ENCODE assay signal across 8 cellular contexts in genomic region chr12:124754949-124755800, GRCh38.
DNase-seq lines count a peak whose midpoint lies in the region; ATAC-seq and TF ChIP-seq lines count a peak whose summit lies in the region.

No MANE protein-coding gene starts in this region.

- H3K4me1 ChIP-seq in SK-N-SH (ENCODE audit: control insufficient read depth in 1 of 2, insufficient read depth in 2 of 2, low read depth in 1 of 2, low read length in 1 of 2) (peaks cover 0 to 36% of the 10 kb centered on the region in 2 experiments; a peak in 1 of 4 replicates), right lobe of liver (peaks cover 0 to 30% (median 16%) of the 10 kb centered on the region in 4 donors)

- no peak overlapping the region for H3K4me2 ChIP-seq in SK-N-SH

- no peak for TF ChIP-seq RAD21 in SK-N-SH (IDR thresholded peaks at IDR 0.05; ENCODE audit: low read length)

- TF ChIP-seq CTCF in SK-N-SH (IDR thresholded peaks at IDR 0.05) (no peak), right lobe of liver (IDR thresholded peaks at IDR 0.05) (no peak)

- no peaks in the 10 kb centered on the region for H3K9me3 ChIP-seq in SK-N-SH
- H3K9me3 ChIP-seq in right lobe of liver = no peaks in the 10 kb centered on the region

- no peaks in the 10 kb centered on the region for H3K9me3 Mint-ChIP-seq in central memory CD8-positive, alpha-beta T cell

- H3K27ac Mint-ChIP-seq in central memory CD8-positive, alpha-beta T cell (ENCODE audit: low read depth) = peak overlapping the region; percentile 54

- ATAC-seq in SK-N-SH treated with all-trans-retinoic acid at 6 μM for 48 hours = no peak
- ATAC-seq in central memory CD8-positive, alpha-beta T cell (replicated peaks; ENCODE audit: extremely low read depth, poor library complexity, severe bottlenecking) = peak; percentile 84
- peak; percentile 67 to 86 (median 84) for ATAC-seq in right lobe of liver
- no peak for ATAC-seq in HG02763 (IDR thresholded peaks at IDR 0.05; ENCODE audit: unreplicated experiment)
- no peak for ATAC-seq in GM19397 (IDR thresholded peaks at IDR 0.05; ENCODE audit: unreplicated experiment)

- intact Hi-C loops in right lobe of liver (cut with DNase I) = loop anchor here in 1 of 2 donors (10.0 kb wide), 1 partner anchor 380 kb away; no protein-coding TSS in a partner anchor

- H3K36me3 Mint-ChIP-seq in central memory CD8-positive, alpha-beta T cell (ENCODE audit: insufficient read depth) = peaks cover 2% of the 10 kb centered on the region

- no peaks in the 10 kb centered on the region for H4K20me1 ChIP-seq in SK-N-SH (ENCODE audit: insufficient read depth)

- H3K4me3 ChIP-seq in SK-N-SH (ENCODE audit: low read depth in 2 of 2, low read length in 1 of 2) (no peak overlapping the region), right lobe of liver (no peak overlapping the region)

- no peak overlapping the region for H3K9ac ChIP-seq in SK-N-SH

- H3K27ac ChIP-seq in SK-N-SH (ENCODE audit: low read depth in 2 of 2, low read length in 1 of 2) (peak overlapping the region in 1 of 2 experiments; percentile 69; a peak in 2 of 4 replicates), right lobe of liver (peak overlapping the region; percentile 54 to 73 (median 58)), temporal lobe (ENCODE audit: low read depth, low read length) (peak overlapping the region; percentile 94)

- WGBS in SK-N-SH (ENCODE audit: low lambda C conversion rate) = 72% methylated on average over 15 of the region's 20 CpGs
- WGBS in right lobe of liver (ENCODE audit: insufficient coverage, low coverage, low lambda C conversion rate, missing lambda C conversion rate) = 16% methylated on average over 19 of the region's 20 CpGs

- H3K27me3 Mint-ChIP-seq in central memory CD8-positive, alpha-beta T cell = peaks cover 21% of the 10 kb centered on the region

- H2AFZ ChIP-seq in SK-N-SH (ENCODE audit: low read depth) = no peak overlapping the region

- no peaks in the 10 kb centered on the region for H3F3A ChIP-seq in SK-N-SH (replicated peaks; ENCODE audit: insufficient read depth)

- peak overlapping the region; percentile 59 for H3K4me3 Mint-ChIP-seq in central memory CD8-positive, alpha-beta T cell

- no peaks in the 10 kb centered on the region for H3K27me3 ChIP-seq in SK-N-SH (ENCODE audit: insufficient read depth)
- no peaks in the 10 kb centered on the region for H3K27me3 ChIP-seq in right lobe of liver

- TF ChIP-seq POLR2A in right lobe of liver (IDR thresholded peaks at IDR 0.05) = peak; percentile 48

- CTCF ChIA-PET in SK-N-SH (lab: Yijun Ruan, JAX) = interaction anchor here (0.8 to 2.2 kb wide), 4 partner anchors 11 to 409 kb away, joined by 3 to 7 read pairs (median 3); no protein-coding TSS in a partner anchor

- H3K79me2 ChIP-seq in SK-N-SH (ENCODE audit: insufficient read depth) = no peaks in the 10 kb centered on the region

- H3K36me3 ChIP-seq in SK-N-SH (replicated peaks in 1 of 2; ENCODE audit: control insufficient read depth in 1 of 2, insufficient read depth in 2 of 2, low read length in 1 of 2) = no peaks in the 10 kb centered on the region
- H3K36me3 ChIP-seq in right lobe of liver = no peaks in the 10 kb centered on the region

- no peaks in the 10 kb centered on the region for H3K9me2 ChIP-seq in SK-N-SH

- H3K4me1 Mint-ChIP-seq in central memory CD8-positive, alpha-beta T cell = peaks cover 42% of the 10 kb centered on the region

- no peak for TF ChIP-seq EP300 in SK-N-SH (IDR thresholded peaks at IDR 0.05; ENCODE audit: borderline replicate concordance in 1 of 2, low read depth in 1 of 2, low read length in 1 of 2)

- POLR2A ChIA-PET in SK-N-SH (lab: Yijun Ruan, JAX) = interaction anchor here (0.7 kb wide), 1 partner anchor 211 kb away, joined by 3 read pairs; no protein-coding TSS in a partner anchor

- peak; percentile 75 for DNase-seq in SK-N-SH
- DNase-seq in NCI-H510A treated with DMSO at 0.1 percent for 48 hours (lab: John Stamatoyannopoulos, UW) = peak; percentile 91
- peak; percentile 15 to 46 for DNase-seq in central memory CD8-positive, alpha-beta T cell (ENCODE audit: low spot score in 2 of 2)
- peak; percentile 74 to 86 (median 81) for DNase-seq in right lobe of liver

TF ChIP-seq in SK-N-SH, 30 proteins besides CTCF, POLR2A, EP300 and RAD21 (continues in another document):
- TF ChIP-seq GATA2 (CRISPR knock-in tag; IDR thresholded peaks at IDR 0.05) = no peak
- no peak for TF ChIP-seq EZH2phosphoT487 (IDR thresholded peaks at IDR 0.05; ENCODE audit: borderline replicate concordance, low read depth)
- TF ChIP-seq FOXM1 (IDR thresholded peaks at IDR 0.05; ENCODE audit: low read depth) = no peak
- TF ChIP-seq CHD2 (IDR thresholded peaks at IDR 0.05; ENCODE audit: low read length, partially characterized antibody) = no peak
- no peak for TF ChIP-seq YY1 (IDR thresholded peaks at IDR 0.05; ENCODE audit: low read depth)
- no peak for TF ChIP-seq MEF2A (IDR thresholded peaks at IDR 0.05; ENCODE audit: borderline replicate concordance, low read depth)
- TF ChIP-seq POLR2AphosphoS5 (IDR thresholded peaks at IDR 0.05; ENCODE audit: low read depth, low read length) = no peak
- no peak for TF ChIP-seq FOXJ3 (CRISPR knock-in tag; IDR thresholded peaks at IDR 0.05)
- TF ChIP-seq REST (IDR thresholded peaks at IDR 0.05; ENCODE audit: low read depth, low read length) = no peak
- TF ChIP-seq MXI1 (IDR thresholded peaks at IDR 0.05; ENCODE audit: low read depth, low read length) = no peak

TF ChIP-seq in SK-N-SH treated with all-trans-retinoic acid at 6 μM for 48 hours, 23 proteins besides CTCF, POLR2A, EP300 and RAD21:
- no peak for TF ChIP-seq ESRRG (CRISPR knock-in tag; IDR thresholded peaks at IDR 0.05)
- no peak for TF ChIP-seq ZNF70 (CRISPR knock-in tag; IDR thresholded peaks at IDR 0.05)
- no peak for TF ChIP-seq ZNF8 (CRISPR knock-in tag; IDR thresholded peaks at IDR 0.05)
- TF ChIP-seq ZFP30 (CRISPR knock-in tag; IDR thresholded peaks at IDR 0.05) = no peak
- TF ChIP-seq BACH2 (CRISPR knock-in tag; IDR thresholded peaks at IDR 0.05; ENCODE audit: borderline replicate concordance) = no peak
- no peak for TF ChIP-seq RARB (CRISPR knock-in tag; IDR thresholded peaks at IDR 0.05)
- no peak for TF ChIP-seq GLIS3 (CRISPR knock-in tag; IDR thresholded peaks at IDR 0.05)
- TF ChIP-seq OSR1 (CRISPR knock-in tag; IDR thresholded peaks at IDR 0.05) = no peak
- TF ChIP-seq SNAI2 (CRISPR knock-in tag; IDR thresholded peaks at IDR 0.05) = no peak
- no peak for TF ChIP-seq CREB5 (CRISPR knock-in tag; IDR thresholded peaks at IDR 0.05; ENCODE audit: low read depth)
- TF ChIP-seq TSHZ2 (CRISPR knock-in tag; IDR thresholded peaks at IDR 0.05) = no peak
- TF ChIP-seq TOX (CRISPR knock-in tag; IDR thresholded peaks at IDR 0.05; ENCODE audit: borderline replicate concordance) = no peak
- TF ChIP-seq ZC3H10 (CRISPR knock-in tag; IDR thresholded peaks at IDR 0.05) = no peak
- TF ChIP-seq ISL1 (CRISPR knock-in tag; IDR thresholded peaks at IDR 0.05) = no peak
- no peak for TF ChIP-seq ZNF565 (CRISPR knock-in tag; conservative IDR thresholded peaks at IDR 0.05; ENCODE audit: low read depth)
- no peak for TF ChIP-seq CSDC2 (CRISPR knock-in tag; IDR thresholded peaks at IDR 0.05)

Comparison
In these comparisons a context has a peak if more than half of its experiments do, and no peak if none do; other contexts are left out.
1. DNase-seq: peak in every context shown above with its lines; median percentile 91 in NCI-H510A treated with DMSO at 0.1 percent for 48 hours; 81 in right lobe of liver; 75 in SK-N-SH; 30 in central memory CD8-positive, alpha-beta T cell.
2. ATAC-seq: peak in central memory CD8-positive, alpha-beta T cell (single experiment) and right lobe of liver (4 of 4); none in SK-N-SH treated with all-trans-retinoic acid at 6 μM for 48 hours (single experiment), HG02763 (single experiment) and GM19397 (single experiment).